7 cellular contexts compared by ENCODE assay signal in genomic region chr3:47568901-47569300, GRCh38.
"Had no signal": no experiment of that assay in that cellular context is flagged by ENCODE, and none has a peak within 500 bp of the region (broad histone marks: within the 10 kb centered on the region; RNA-seq: fewer than 3 reads in every experiment).

No MANE protein-coding gene starts in this region.

- H2AFZ ChIP-seq: GM23338 had no signal

- ATAC-seq: GM23338, HepG2 had no signal

- FAIRE-seq: H1, H54, HepG2 had no signal

- H3K4me2 ChIP-seq: GM23338 had no signal

- H3K4me3 ChIP-seq: GM23338 had no signal

- DNase-seq: H9, HCEC 1CT, KG1 had no signal
